ENCODE assay signal across 26 cellular contexts in the genomic region with DNA sequence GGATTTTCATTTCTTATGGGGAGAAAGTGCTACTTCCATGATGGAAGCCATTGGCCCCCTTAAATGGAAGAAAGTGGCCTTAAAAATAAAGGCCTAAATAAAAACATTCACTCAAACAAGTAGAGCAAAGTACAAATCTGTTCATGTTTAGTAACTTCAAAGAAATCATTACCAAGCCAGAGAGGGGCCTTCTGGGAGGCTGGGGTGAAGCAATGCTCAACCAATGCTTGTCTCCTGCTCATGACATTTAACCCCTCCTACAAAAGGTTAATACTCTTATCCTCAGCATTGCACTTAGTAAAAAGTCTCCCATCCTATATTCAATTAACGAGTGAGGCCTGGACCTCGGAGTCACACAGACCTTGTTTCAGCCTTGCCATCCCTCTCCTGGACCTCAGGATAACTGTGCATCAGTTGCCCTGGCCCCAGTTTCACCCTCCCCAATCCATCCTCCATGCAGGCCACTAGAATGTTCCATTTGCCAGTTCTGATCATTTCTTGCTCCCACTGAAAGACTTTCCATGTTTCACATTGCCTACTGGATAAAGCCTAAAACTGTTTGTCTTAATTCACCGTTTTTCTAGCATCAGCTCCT.
"Had no signal": no experiment of that assay in that cellular context is flagged by ENCODE, and none has a peak within 500 bp of the region (broad histone marks: within the 10 kb centered on the region; RNA-seq: fewer than 3 reads in every experiment).

No MANE protein-coding gene starts in this region.

- H3K27me3 ChIP-seq: colonic mucosa, esophagus squamous epithelium, pancreas, right lobe of liver, stomach, testis had no signal

- FAIRE-seq: endometrium, keratinocyte, pancreas, small intestine had no signal

- H3K4me3 ChIP-seq: colonic mucosa, esophagus squamous epithelium, lung, pancreas, right lobe of liver, stomach, testis, tibial artery had no signal

- H3K36me3 Mint-ChIP-seq: memory B cell; naive thymus-derived CD8-positive, alpha-beta T cell; type B pancreatic cell had no signal

- H3K36me3 ChIP-seq: colonic mucosa, esophagus squamous epithelium, pancreas, right lobe of liver, stomach, tibial artery had no signal

- H3K4me1 ChIP-seq: colonic mucosa, esophagus squamous epithelium, pancreas, right lobe of liver, stomach, testis, tibial artery had no signal

- DNase-seq: colonic mucosa; dermis blood vessel endothelial cell; effector memory CD4-positive, alpha-beta T cell; erythroblast; esophagus squamous epithelium; foreskin melanocyte; glutamatergic neuron; midbrain; naive thymus-derived CD8-positive, alpha-beta T cell; occipital lobe; pancreas; small intestine; stimulated activated CD4-positive, alpha-beta T cell treated with anti-CD3 and anti-CD28 coated beads, Interleukin-15, amount 100 ng/mL, for 24 hours; stimulated activated CD4-positive, alpha-beta T cell treated with anti-CD3 and anti-CD28 coated beads, Interleukin-4, amount 100 ng/mL, for 1 hour; stimulated activated CD8-positive, alpha-beta memory T cell treated with anti-CD3 and anti-CD28 coated beads, Interleukin-4, amount 100 ng/mL, for 48 hours; stimulated activated naive CD4-positive, alpha-beta T cell; stomach; testis had no signal

- H3K27ac Mint-ChIP-seq: memory B cell, type B pancreatic cell had no signal

- H3K9me3 ChIP-seq: colonic mucosa, esophagus squamous epithelium, pancreas, right lobe of liver, stomach, testis, tibial artery had no signal

- ATAC-seq: left lobe of liver; naive thymus-derived CD8-positive, alpha-beta T cell; pancreas; right lobe of liver had no signal

- H3K4me3 Mint-ChIP-seq: memory B cell; naive thymus-derived CD8-positive, alpha-beta T cell; type B pancreatic cell had no signal

- H3K27me3 Mint-ChIP-seq: memory B cell, type B pancreatic cell had no signal

- H3K27ac ChIP-seq: colonic mucosa, esophagus squamous epithelium, pancreas, right lobe of liver, stomach, testis, tibial artery had no signal

- H3K4me1 Mint-ChIP-seq: memory B cell; naive thymus-derived CD8-positive, alpha-beta T cell had no signal

- H3K9me3 Mint-ChIP-seq: memory B cell, type B pancreatic cell had no signal
